ENCODE assay signal across 1 cellular context in genomic region chr19:511101-511841, GRCh38.
TF ChIP-seq lines count a peak whose summit lies in the region.

No MANE protein-coding gene starts in this region.

TF ChIP-seq in SK-N-SH, 30 proteins besides CTCF, POLR2A, EP300 and RAD21:
- TF ChIP-seq NRF1 (IDR thresholded peaks at IDR 0.05; ENCODE audit: low read depth, low read length) (no peak), USF2 (IDR thresholded peaks at IDR 0.05; ENCODE audit: borderline replicate concordance, low read depth, low read length) (no peak), MAX (IDR thresholded peaks at IDR 0.05; ENCODE audit: low read depth) (no peak)
